Comparison of ENCODE assay signal across 10 cellular contexts in the genomic region with DNA sequence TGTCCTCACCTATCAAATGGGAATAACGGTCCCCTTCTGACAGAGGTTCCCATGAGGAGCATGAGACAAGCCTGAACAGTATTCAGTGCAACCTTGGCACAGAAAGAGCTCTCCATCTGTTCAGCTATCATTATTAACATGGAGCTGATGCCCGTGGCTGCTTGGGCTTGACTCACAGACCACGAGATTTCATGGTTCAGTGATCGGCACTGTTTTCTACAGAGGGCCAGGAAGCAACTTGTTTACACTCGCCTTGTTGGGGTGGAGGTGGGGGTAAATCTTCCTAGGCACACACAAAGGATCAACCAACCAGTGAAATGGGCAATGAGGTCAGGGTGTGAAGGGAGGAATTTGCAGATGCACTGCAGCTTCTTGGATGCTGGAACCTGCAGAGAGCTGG.
DNase-seq lines count a peak whose midpoint lies in the region; ATAC-seq and TF ChIP-seq lines count a peak whose summit lies in the region.
"Had no signal": no experiment of that assay in that cellular context is flagged by ENCODE, and none has a peak within 500 bp of the region (broad histone marks: within the 10 kb centered on the region; RNA-seq: fewer than 3 reads in every experiment).

No MANE protein-coding gene starts in this region.

- no peak overlapping the region for H3K4me3 Mint-ChIP-seq in effector memory CD8-positive, alpha-beta T cell

- no peaks in the 10 kb centered on the region for H3K27me3 ChIP-seq in tibial artery
- H3K27me3 ChIP-seq in uterus: no peaks in the 10 kb centered on the region
- H3K27me3 ChIP-seq: brain microvascular endothelial cell had no signal

- peaks cover 0 to 9% of the 10 kb centered on the region in 2 donors for H3K9me3 Mint-ChIP-seq in effector memory CD8-positive, alpha-beta T cell

- peak; percentile 69 for ATAC-seq in GM18870 (IDR thresholded peaks at IDR 0.05; ENCODE audit: unreplicated experiment)
- peak; percentile 73 for ATAC-seq in HG02798 (IDR thresholded peaks at IDR 0.05; ENCODE audit: poor library complexity, unreplicated experiment)
- ATAC-seq in effector memory CD8-positive, alpha-beta T cell (replicated peaks): no peak

- no peak for TF ChIP-seq CTCF in tibial artery (IDR thresholded peaks at IDR 0.05)
- TF ChIP-seq CTCF in uterus (IDR thresholded peaks at IDR 0.05): no peak

- no peak overlapping the region for H3K4me3 ChIP-seq in tibial artery
- H3K4me3 ChIP-seq in uterus: no peak overlapping the region
- H3K4me3 ChIP-seq: lower lobe of right lung had no signal

- H3K36me3 ChIP-seq in tibial artery: peaks cover 4 to 29% (median 12%) of the 10 kb centered on the region in 3 donors
- H3K36me3 ChIP-seq in uterus: no peaks in the 10 kb centered on the region
- H3K36me3 ChIP-seq: lower lobe of right lung had no signal

- H3K27me3 Mint-ChIP-seq in effector memory CD8-positive, alpha-beta T cell: no peaks in the 10 kb centered on the region

- H3K4me1 Mint-ChIP-seq in effector memory CD8-positive, alpha-beta T cell (ENCODE audit: low read depth in 2 of 2): no peaks in the 10 kb centered on the region

- H3K27ac ChIP-seq in tibial artery: no peak overlapping the region
- H3K27ac ChIP-seq in uterus: no peak overlapping the region
- H3K27ac ChIP-seq: brain microvascular endothelial cell, lower lobe of right lung had no signal

- no peaks in the 10 kb centered on the region for H3K36me3 Mint-ChIP-seq in effector memory CD8-positive, alpha-beta T cell (ENCODE audit: insufficient read depth)

- H3K4me1 ChIP-seq in tibial artery (no peaks in the 10 kb centered on the region), uterus (no peaks in the 10 kb centered on the region)
- H3K4me1 ChIP-seq: lower lobe of right lung had no signal

- TF ChIP-seq POLR2A in uterus (IDR thresholded peaks at IDR 0.05): no peak

- no peak overlapping the region for H3K27ac Mint-ChIP-seq in effector memory CD8-positive, alpha-beta T cell

- DNase-seq in NCI-H2171 treated with DMSO at 0.1 percent for 48 hours (lab: John Stamatoyannopoulos, UW) (peak; percentile 94), kidney glomerular epithelial cell (lab: John Stamatoyannopoulos, UW) (peak; percentile 83), SK-N-DZ (ENCODE audit: low spot score) (no peak), tibial artery (no peak), uterus (no peak)
- DNase-seq in effector memory CD8-positive, alpha-beta T cell: no peak
- DNase-seq: brain microvascular endothelial cell, lower lobe of right lung had no signal

- intact Hi-C loops in tibial artery (cut with DNase I; ENCODE audit: low total_unique reads) (no loop called here), uterus (cut with DNase I; ENCODE audit: low total_unique reads) (no loop called here)

- H3K9me3 ChIP-seq in tibial artery (no peaks in the 10 kb centered on the region), uterus (no peaks in the 10 kb centered on the region)
- H3K9me3 ChIP-seq: lower lobe of right lung had no signal

Comparison
In these comparisons a context has a peak if more than half of its experiments do, and no peak if none do; other contexts are left out.
1. DNase-seq: peak in NCI-H2171 treated with DMSO at 0.1 percent for 48 hours (single experiment) and kidney glomerular epithelial cell (single experiment); none in SK-N-DZ (single experiment), effector memory CD8-positive, alpha-beta T cell (0 of 3), tibial artery (0 of 2) and uterus (0 of 2).